11 cellular contexts compared by ENCODE assay signal in genomic region chr2:101754613-101755012, GRCh38. TPM values are rescaled to one million over a fixed set of nuclear protein-coding genes. Genes with fewer than 3 reads are reported as not detected.
DNase-seq lines count a peak whose midpoint lies in the region; ATAC-seq and TF ChIP-seq lines count a peak whose summit lies in the region.
"Had no signal": no experiment of that assay in that cellular context is flagged by ENCODE, and none has a peak within 500 bp of the region (broad histone marks: within the 10 kb centered on the region; RNA-seq: fewer than 3 reads in every experiment).

No MANE protein-coding gene starts in this region.

- H3K27me3 Mint-ChIP-seq in activated T-helper 1 cell treated with anti-CD3 and anti-CD28 coated beads, Interleukin-12 subunit alpha, Interleukin-12 subunit beta, Interleukin-2, Interleukin-4 antibody, amounts not matched to agents 30 ng/mL and 10 ng/mL and 1 ng/mL, durations not matched to agents 14 hours and 24 hours and 36 hours (ENCODE audit: insufficient read depth): no peaks in the 10 kb centered on the region
- H3K27me3 Mint-ChIP-seq in CD14-positive monocyte (ENCODE audit: low read depth in 3 of 3): no peaks in the 10 kb centered on the region
- H3K27me3 Mint-ChIP-seq: activated naive CD8-positive, alpha-beta T cell; CD8-positive, alpha-beta memory T cell had no signal

- H3K79me2 ChIP-seq in GM23248 (ENCODE audit: insufficient read depth): peaks cover 90% of the 10 kb centered on the region

- no peak overlapping the region for H3K4ac ChIP-seq in mesenchymal stem cell (ENCODE audit: low read depth in 1 of 2, low read length in 2 of 2)

- peaks cover 8% of the 10 kb centered on the region for H3K36me3 Mint-ChIP-seq in activated T-helper 1 cell treated with anti-CD3 and anti-CD28 coated beads, Interleukin-12 subunit alpha, Interleukin-12 subunit beta, Interleukin-2, Interleukin-4 antibody, amounts not matched to agents 30 ng/mL and 10 ng/mL and 1 ng/mL, durations not matched to agents 14 hours and 24 hours and 36 hours (ENCODE audit: low read depth)
- peaks cover 3 to 7% of the 10 kb centered on the region in 2 donors for H3K36me3 Mint-ChIP-seq in CD14-positive monocyte
- H3K36me3 Mint-ChIP-seq: natural killer cell had no signal

- H3K18ac ChIP-seq in mesenchymal stem cell (ENCODE audit: low read depth in 1 of 2, low read length in 2 of 2): peak overlapping the region; percentile 6 to 79

- no peak overlapping the region for H3K4me3 Mint-ChIP-seq in activated T-helper 1 cell treated with anti-CD3 and anti-CD28 coated beads, Interleukin-12 subunit alpha, Interleukin-12 subunit beta, Interleukin-2, Interleukin-4 antibody, amounts not matched to agents 30 ng/mL and 10 ng/mL and 1 ng/mL, durations not matched to agents 14 hours and 24 hours and 36 hours
- no peak overlapping the region for H3K4me3 Mint-ChIP-seq in CD14-positive monocyte
- H3K4me3 Mint-ChIP-seq: activated naive CD8-positive, alpha-beta T cell; natural killer cell had no signal

- no peaks in the 10 kb centered on the region for H3K79me1 ChIP-seq in mesenchymal stem cell (replicated peaks; ENCODE audit: low read length, poor library complexity, severe bottlenecking)

- H3K9me3 ChIP-seq in GM23248 (ENCODE audit: low read depth) (no peaks in the 10 kb centered on the region), mesenchymal stem cell (ENCODE audit: control insufficient read depth, low read length) (no peaks in the 10 kb centered on the region)

- H3K27ac Mint-ChIP-seq in activated T-helper 1 cell treated with anti-CD3 and anti-CD28 coated beads, Interleukin-12 subunit alpha, Interleukin-12 subunit beta, Interleukin-2, Interleukin-4 antibody, amounts not matched to agents 30 ng/mL and 10 ng/mL and 1 ng/mL, durations not matched to agents 14 hours and 24 hours and 36 hours: no peak overlapping the region
- peak overlapping the region in 1 of 7 donors; percentile 85 for H3K27ac Mint-ChIP-seq in CD14-positive monocyte

- ATAC-seq in GM21390 (IDR thresholded peaks at IDR 0.05; ENCODE audit: unreplicated experiment): no peak
- ATAC-seq: natural killer cell had no signal

- DNase-seq in GM23248 (peak; percentile 83), mesenchymal stem cell (peak; percentile 73), SHP77 (lab: John Stamatoyannopoulos, UW) (no peak), CD14-positive monocyte (ENCODE audit: low spot score) (no peak)
- DNase-seq in activated T-helper 1 cell treated with anti-CD3 and anti-CD28 coated beads, Interleukin-12 subunit alpha, Interleukin-12 subunit beta, Interleukin-2, Interleukin-4 antibody, amounts not matched to agents 30 ng/mL and 10 ng/mL and 1 ng/mL, durations not matched to agents 14 hours and 24 hours and 36 hours (ENCODE audit: low spot score): no peak
- DNase-seq: CD8-positive, alpha-beta memory T cell; natural killer cell had no signal

- H2BK12ac ChIP-seq in mesenchymal stem cell (ENCODE audit: low read length in 2 of 2): no peak overlapping the region

- H3K27me3 ChIP-seq in GM23248 (replicated peaks; ENCODE audit: insufficient read depth) (no peaks in the 10 kb centered on the region), mesenchymal stem cell (ENCODE audit: control insufficient read depth in 1 of 2, insufficient read depth in 1 of 2, low read length in 2 of 2) (no peaks in the 10 kb centered on the region)

- no peak overlapping the region for H4K8ac ChIP-seq in mesenchymal stem cell (ENCODE audit: low read length)

- H3K4me1 Mint-ChIP-seq in activated T-helper 1 cell treated with anti-CD3 and anti-CD28 coated beads, Interleukin-12 subunit alpha, Interleukin-12 subunit beta, Interleukin-2, Interleukin-4 antibody, amounts not matched to agents 30 ng/mL and 10 ng/mL and 1 ng/mL, durations not matched to agents 14 hours and 24 hours and 36 hours (ENCODE audit: low read depth): peaks cover 77% of the 10 kb centered on the region
- peaks cover 70% of the 10 kb centered on the region for H3K4me1 Mint-ChIP-seq in CD14-positive monocyte

- no peak overlapping the region for H2BK5ac ChIP-seq in mesenchymal stem cell (ENCODE audit: low read depth, low read length, poor library complexity, severe bottlenecking)

- peak overlapping the region; percentile 4; the same call in 1 of the 2 replicates for H3K27ac ChIP-seq in 22Rv1
- H3K27ac ChIP-seq in GM23248: peak overlapping the region; percentile 64
- H3K27ac ChIP-seq in angular gyrus (ENCODE audit: low read depth, low read length): peak overlapping the region; percentile 95
- H3K27ac ChIP-seq in mesenchymal stem cell (ENCODE audit: low read length, poor library complexity, severe bottlenecking): peak overlapping the region; percentile 18

- H3K36me3 ChIP-seq in GM23248 (ENCODE audit: low read depth): no peaks in the 10 kb centered on the region; the same call in 1 of the 2 replicates
- peaks cover 0 to 51% of the 10 kb centered on the region in 2 experiments for H3K36me3 ChIP-seq in mesenchymal stem cell (ENCODE audit: control insufficient read depth in 1 of 2, insufficient read depth in 2 of 2, low read depth in 1 of 2, low read length in 2 of 2)

- no peak overlapping the region for H2AFZ ChIP-seq in GM23248
- H2AFZ ChIP-seq in mesenchymal stem cell (ENCODE audit: low read depth, low read length): no peak overlapping the region

- peaks cover 59% of the 10 kb centered on the region for H3F3A ChIP-seq in GM23248 (ENCODE audit: insufficient read depth)

- peak overlapping the region; percentile 24 for H3K4me2 ChIP-seq in GM23248 (ENCODE audit: unreplicated experiment)
- H3K4me2 ChIP-seq in mesenchymal stem cell (ENCODE audit: low read length, poor library complexity, severe bottlenecking): no peak overlapping the region

- intact Hi-C loops in activated T-helper 1 cell treated with anti-CD3 and anti-CD28 coated beads, Interleukin-12 subunit alpha, Interleukin-12 subunit beta, Interleukin-2, Interleukin-4 antibody, amounts not matched to agents 30 ng/mL and 10 ng/mL and 1 ng/mL, durations not matched to agents 14 hours and 24 hours and 36 hours (cut with micrococcal nuclease): loop anchor here (1.0 to 5.0 kb wide), 4 partner anchors 10 to 50 kb away; no protein-coding TSS in a partner anchor
- intact Hi-C loops in CD14-positive monocyte (cut with micrococcal nuclease): no loop called here

- no peak overlapping the region for H4K91ac ChIP-seq in mesenchymal stem cell (ENCODE audit: low read length)

- H4K20me1 ChIP-seq in GM23248 (ENCODE audit: insufficient read depth): peaks cover 31% of the 10 kb centered on the region

- H3K9me2 ChIP-seq in GM23248 (ENCODE audit: insufficient read depth): no peaks in the 10 kb centered on the region

- no peak overlapping the region for H3K23ac ChIP-seq in mesenchymal stem cell (ENCODE audit: low read length in 2 of 2)

- no peaks in the 10 kb centered on the region for H3K9me3 Mint-ChIP-seq in activated T-helper 1 cell treated with anti-CD3 and anti-CD28 coated beads, Interleukin-12 subunit alpha, Interleukin-12 subunit beta, Interleukin-2, Interleukin-4 antibody, amounts not matched to agents 30 ng/mL and 10 ng/mL and 1 ng/mL, durations not matched to agents 14 hours and 24 hours and 36 hours
- no peaks in the 10 kb centered on the region for H3K9me3 Mint-ChIP-seq in CD14-positive monocyte
- H3K9me3 Mint-ChIP-seq: CD8-positive, alpha-beta memory T cell; natural killer cell had no signal

- H2AK5ac ChIP-seq in mesenchymal stem cell (ENCODE audit: low read length, severe bottlenecking): no peak overlapping the region

- H2BK15ac ChIP-seq in mesenchymal stem cell (ENCODE audit: low read depth, poor library complexity, severe bottlenecking): no peak overlapping the region

- H3K4me3 ChIP-seq in GM23248 (no peak overlapping the region), mesenchymal stem cell (ENCODE audit: insufficient read depth in 1 of 2, low read depth in 1 of 2, low read length in 2 of 2) (no peak overlapping the region)

- no peak for TF ChIP-seq CTCF in 22Rv1 (IDR thresholded peaks at IDR 0.05)
- no peak for TF ChIP-seq CTCF in CD14-positive monocyte (IDR thresholded peaks at IDR 0.05)

- in situ Hi-C loops in GM23248 (cut with MboI): no loop called here

- no peak overlapping the region for H3K14ac ChIP-seq in mesenchymal stem cell (ENCODE audit: low read length in 2 of 2)

- 58 to 66% methylated on average over 2 of the region's 2 CpGs for WGBS in GM23248 (ENCODE audit: low coverage in 1 of 2, low lambda C conversion rate in 2 of 2, missing lambda C conversion rate in 2 of 2), 2 experiments
- 75% methylated on average over 2 of the region's 2 CpGs for WGBS in mesenchymal stem cell

- H3K4me1 ChIP-seq in GM23248 (ENCODE audit: insufficient read depth) (peaks cover 62% of the 10 kb centered on the region), mesenchymal stem cell (ENCODE audit: control insufficient read depth, insufficient read depth, low read depth, low read length) (peaks cover 18% of the 10 kb centered on the region)

- no peak overlapping the region for H2BK120ac ChIP-seq in mesenchymal stem cell (ENCODE audit: low read depth, low read length)

- H3K9ac ChIP-seq in GM23248 (peak overlapping the region; percentile 14; the same call in 1 of the 2 replicates), mesenchymal stem cell (ENCODE audit: low read length) (peak overlapping the region; percentile 32)

RNA-seq across cellular contexts. Expression of gene MAP4K4, which starts 57.1 kb away (rescaled TPM):
- total RNA-seq in GM23248 (2014; rRNA removed; shearing (Covaris generic)): 107 and 115 TPM in 2 replicates
- 19.9 and 20.3 TPM in 2 replicates for polyA plus RNA-seq in GM23248 (2016; fragmentation: Nextera tagmentation; extraction: Ambion mirVana)
- polyA plus RNA-seq in mesenchymal stem cell (2013, experiment 1 of 2): 135 TPM
- 130 TPM for polyA plus RNA-seq in mesenchymal stem cell (2013, experiment 2 of 2)
- total RNA-seq in activated T-helper 1 cell treated with anti-CD3 and anti-CD28 coated beads, Interleukin-12 subunit alpha, Interleukin-12 subunit beta, Interleukin-2, Interleukin-4 antibody, amounts not matched to agents 30 ng/mL and 10 ng/mL and 1 ng/mL, durations not matched to agents 14 hours and 24 hours and 36 hours: 54.3 and 54.5 TPM in 2 replicates
- polyA plus RNA-seq in CD14-positive monocyte: 1 to 10 TPM; 5.3 to 8.7 TPM

Comparison
In these comparisons a context has a peak if more than half of its experiments do, and no peak if none do; other contexts are left out.
1. H3K27ac ChIP-seq: peak in every context shown above with its lines; median percentile 95 in angular gyrus; 64 in GM23248; 18 in mesenchymal stem cell; 4 in 22Rv1.
2. DNase-seq: peak in GM23248 (single experiment) and mesenchymal stem cell (single experiment); none in SHP77 (0 of 2), activated T-helper 1 cell treated with anti-CD3 and anti-CD28 coated beads, Interleukin-12 subunit alpha, Interleukin-12 subunit beta, Interleukin-2, Interleukin-4 antibody, amounts not matched to agents 30 ng/mL and 10 ng/mL and 1 ng/mL, durations not matched to agents 14 hours and 24 hours and 36 hours (single experiment) and CD14-positive monocyte (single experiment).